ENCODE assay signal across 27 cellular contexts in genomic region chr2:111982822-111983221, GRCh38.
DNase-seq lines count a peak whose midpoint lies in the region; TF ChIP-seq lines count a peak whose summit lies in the region.
"Had no signal": no experiment of that assay in that cellular context is flagged by ENCODE, and none has a peak within 500 bp of the region (broad histone marks: within the 10 kb centered on the region; RNA-seq: fewer than 3 reads in every experiment).

No MANE protein-coding gene starts in this region.

- DNase-seq in activated CD4-positive, alpha-beta T cell treated with anti-CD3 and anti-CD28 coated beads for 48 hours = peak; percentile 15
- DNase-seq in activated CD4-positive, alpha-beta T cell treated with anti-CD3 and anti-CD28 coated beads, Interleukin-2, amount 50 U/mL, for 1 hour = no peak
- DNase-seq in stimulated activated CD4-positive, alpha-beta T cell treated with anti-CD3 and anti-CD28 coated beads, Interleukin-15, amount 100 ng/mL, for 24 hours = peak; percentile 30
- no peak for DNase-seq in stimulated activated CD4-positive, alpha-beta T cell treated with anti-CD3 and anti-CD28 coated beads, Interleukin-4, amount 100 ng/mL, for 24 hours
- peak; percentile 77 for DNase-seq in activated CD4-positive, alpha-beta memory T cell treated with anti-CD3 and anti-CD28 coated beads for 36 hours
- DNase-seq in type B pancreatic cell (ENCODE audit: extremely low spot score, unreplicated experiment) (no peak), esophagus squamous epithelium (lab: John Stamatoyannopoulos, UW) (no peak), D341Med (ENCODE audit: low spot score) (no peak)
- DNase-seq: activated CD8-positive, alpha-beta memory T cell treated with anti-CD3 and anti-CD28 coated beads, Interleukin-2, amount 50 U/mL, for 48 hours; AML-193; aorta; CD4-positive, alpha-beta memory T cell; effector CD4-positive, alpha-beta T cell; HCEC 1CT; Karpas-422; MV-4-11; NCI-H446; NCI-H82; occipital lobe; psoas muscle; sigmoid colon; SJCRH30; stomach had no signal

- H3K4me3 Mint-ChIP-seq in activated CD4-positive, alpha-beta memory T cell treated with anti-CD3 and anti-CD28 coated beads for 36 hours = no peak overlapping the region
- peak overlapping the region; percentile 23 for H3K4me3 Mint-ChIP-seq in type B pancreatic cell
- H3K4me3 Mint-ChIP-seq: activated naive CD4-positive, alpha-beta T cell treated with anti-CD3 and anti-CD28 coated beads, Interleukin-2, amount 50 U/mL, for 24 hours; CD4-positive, alpha-beta memory T cell; mesothelial cell of epicardium; naive thymus-derived CD4-positive, alpha-beta T cell had no signal

- H3K27ac Mint-ChIP-seq in activated CD4-positive, alpha-beta memory T cell treated with anti-CD3 and anti-CD28 coated beads for 36 hours = peak overlapping the region; percentile 83
- H3K27ac Mint-ChIP-seq in type B pancreatic cell = peak overlapping the region; percentile 45
- H3K27ac Mint-ChIP-seq: activated naive CD4-positive, alpha-beta T cell treated with anti-CD3 and anti-CD28 coated beads, Interleukin-2, amount 50 U/mL, for 24 hours; CD4-positive, alpha-beta memory T cell; mesothelial cell of epicardium; naive thymus-derived CD4-positive, alpha-beta T cell had no signal

- 66 to 91% methylated on average over 5 of the region's 5 CpGs for WGBS in esophagus squamous epithelium, 2 donors

- H3K27me3 ChIP-seq in esophagus squamous epithelium = no peaks in the 10 kb centered on the region
- H3K27me3 ChIP-seq: sigmoid colon, SJCRH30, stomach, tibial nerve had no signal

- no peak for TF ChIP-seq CTCF in type B pancreatic cell (conservative IDR thresholded peaks at IDR 0.05)
- no peak for TF ChIP-seq CTCF in esophagus squamous epithelium (IDR thresholded peaks at IDR 0.05)

- peaks cover 32% of the 10 kb centered on the region for H3K4me1 Mint-ChIP-seq in activated CD4-positive, alpha-beta memory T cell treated with anti-CD3 and anti-CD28 coated beads for 36 hours (ENCODE audit: low read depth)
- H3K4me1 Mint-ChIP-seq in type B pancreatic cell (ENCODE audit: unreplicated experiment) = peaks cover 55% of the 10 kb centered on the region
- H3K4me1 Mint-ChIP-seq: activated naive CD4-positive, alpha-beta T cell treated with anti-CD3 and anti-CD28 coated beads, Interleukin-2, amount 50 U/mL, for 24 hours had no signal

- peaks cover 0 to 43% (median 0%) of the 10 kb centered on the region in 3 donors for H3K36me3 ChIP-seq in esophagus squamous epithelium

- peaks cover 5% of the 10 kb centered on the region for H3K27me3 Mint-ChIP-seq in activated CD4-positive, alpha-beta memory T cell treated with anti-CD3 and anti-CD28 coated beads for 36 hours
- H3K27me3 Mint-ChIP-seq in type B pancreatic cell = no peaks in the 10 kb centered on the region
- H3K27me3 Mint-ChIP-seq: activated naive CD4-positive, alpha-beta T cell treated with anti-CD3 and anti-CD28 coated beads, Interleukin-2, amount 50 U/mL, for 24 hours had no signal

- H3K4me1 ChIP-seq in esophagus squamous epithelium = peaks cover 0 to 30% (median 5%) of the 10 kb centered on the region in 3 donors
- H3K4me1 ChIP-seq: psoas muscle, sigmoid colon, stomach had no signal

- peaks cover 1% of the 10 kb centered on the region for H3K36me3 Mint-ChIP-seq in activated CD4-positive, alpha-beta memory T cell treated with anti-CD3 and anti-CD28 coated beads for 36 hours
- H3K36me3 Mint-ChIP-seq in type B pancreatic cell = peaks cover 68% of the 10 kb centered on the region

- H3K27ac ChIP-seq in esophagus squamous epithelium = no peak overlapping the region
- H3K27ac ChIP-seq: psoas muscle, sigmoid colon, SJCRH30, stomach, tibial nerve had no signal

- CTCF ChIA-PET in activated CD4-positive, alpha-beta memory T cell treated with anti-CD3 and anti-CD28 coated beads for 36 hours (lab: Charles Lee) = interaction anchor here (0.5 kb wide), 1 partner anchor 14 kb away, joined by 3 read pairs; no protein-coding TSS in a partner anchor

- H3K9me3 Mint-ChIP-seq in activated CD4-positive, alpha-beta memory T cell treated with anti-CD3 and anti-CD28 coated beads for 36 hours = peaks cover 9% of the 10 kb centered on the region
- H3K9me3 Mint-ChIP-seq in type B pancreatic cell = peaks cover 5% of the 10 kb centered on the region

- POLR2A ChIA-PET in activated CD4-positive, alpha-beta memory T cell treated with anti-CD3 and anti-CD28 coated beads for 36 hours (lab: Charles Lee) = no interaction called here

- H3K9me3 ChIP-seq in esophagus squamous epithelium = no peaks in the 10 kb centered on the region
- H3K9me3 ChIP-seq: psoas muscle, sigmoid colon, SJCRH30, stomach had no signal

- no peak for TF ChIP-seq POLR2A in esophagus squamous epithelium (IDR thresholded peaks at IDR 0.05)

- H3K4me3 ChIP-seq in esophagus squamous epithelium = no peak overlapping the region
- H3K4me3 ChIP-seq: psoas muscle, sigmoid colon, SJCRH30, stomach, tibial nerve had no signal

- intact Hi-C loops in activated CD4-positive, alpha-beta memory T cell treated with anti-CD3 and anti-CD28 coated beads for 36 hours (cut with micrococcal nuclease) = loop anchor here (5.0 kb wide), 1 partner anchor 51 kb away; no protein-coding TSS in a partner anchor
- intact Hi-C loops in esophagus squamous epithelium (cut with DNase I) = no loop called here

Comparison
In these comparisons a context has a peak if more than half of its experiments do, and no peak if none do; other contexts are left out.
1. DNase-seq: peak in activated CD4-positive, alpha-beta T cell treated with anti-CD3 and anti-CD28 coated beads for 48 hours (single experiment), stimulated activated CD4-positive, alpha-beta T cell treated with anti-CD3 and anti-CD28 coated beads, Interleukin-15, amount 100 ng/mL, for 24 hours (single experiment) and activated CD4-positive, alpha-beta memory T cell treated with anti-CD3 and anti-CD28 coated beads for 36 hours (single experiment); none in activated CD4-positive, alpha-beta T cell treated with anti-CD3 and anti-CD28 coated beads, Interleukin-2, amount 50 U/mL, for 1 hour (single experiment), stimulated activated CD4-positive, alpha-beta T cell treated with anti-CD3 and anti-CD28 coated beads, Interleukin-4, amount 100 ng/mL, for 24 hours (single experiment), type B pancreatic cell (single experiment), esophagus squamous epithelium (single experiment) and D341Med (single experiment).